Comparison of ENCODE assay signal across 10 cellular contexts in genomic region chr4:70613182-70613892, GRCh38. TPM values are rescaled to one million over a fixed set of nuclear protein-coding genes. Genes with fewer than 3 reads are reported as not detected.
A peak's percentile ranks its signal among the peaks of the same experiment; 100 is the strongest.
DNase-seq lines count a peak whose midpoint lies in the region; ATAC-seq and TF ChIP-seq lines count a peak whose summit lies in the region.
"Had no signal": no experiment of that assay in that cellular context is flagged by ENCODE, and none has a peak within 500 bp of the region (broad histone marks: within the 10 kb centered on the region; RNA-seq: fewer than 3 reads in every experiment).

No MANE protein-coding gene starts in this region.

- H3K4me3 Mint-ChIP-seq in HFFc6 = peak overlapping the region; percentile 84
- peak overlapping the region in 6 of 10 donors; percentile 5 to 45 (median 6) for H3K4me3 Mint-ChIP-seq in naive thymus-derived CD4-positive, alpha-beta T cell

- H3K27me3 ChIP-seq in naive thymus-derived CD4-positive, alpha-beta T cell (ENCODE audit: control insufficient read depth in 2 of 2, insufficient read depth in 2 of 2, low read length in 2 of 2) = no peaks in the 10 kb centered on the region

- TF ChIP-seq CTCF in HFFc6 (IDR thresholded peaks at IDR 0.05) = no peak
- TF ChIP-seq CTCF in OCI-LY7 (conservative IDR thresholded peaks at IDR 0.05; ENCODE audit: low read length) = no peak

- intact Hi-C loops in OCI-LY7 (cut with micrococcal nuclease; ENCODE audit: unreplicated experiment) = no loop called here
- intact Hi-C loops in naive thymus-derived CD4-positive, alpha-beta T cell (cut with micrococcal nuclease) = no loop called here

- CTCF ChIA-PET in OCI-LY7 (lab: Charles Lee; ENCODE audit: unreplicated experiment) = interaction anchor here (0.8 to 1.3 kb wide), 2 partner anchors 9 to 122 kb away, joined by 3 read pairs; no protein-coding TSS in a partner anchor
- CTCF ChIA-PET in naive thymus-derived CD4-positive, alpha-beta T cell (lab: Charles Lee) = interaction anchor here (0.6 to 0.8 kb wide), 2 partner anchors 9 to 219 kb away, joined by 3 read pairs; no protein-coding TSS in a partner anchor

- no peaks in the 10 kb centered on the region for H3K9me2 ChIP-seq in OCI-LY7 (ENCODE audit: insufficient read depth, low read length)

- peaks cover 19% of the 10 kb centered on the region for H3K4me1 Mint-ChIP-seq in HFFc6 (ENCODE audit: low read depth)
- peaks cover 3 to 16% (median 5%) of the 10 kb centered on the region in 7 donors for H3K4me1 Mint-ChIP-seq in naive thymus-derived CD4-positive, alpha-beta T cell

- H3K27ac Mint-ChIP-seq in HFFc6 = peak overlapping the region; percentile 8; the same call in 1 of the 2 replicates
- no peak overlapping the region for H3K27ac Mint-ChIP-seq in naive thymus-derived CD4-positive, alpha-beta T cell

- H2AFZ ChIP-seq in OCI-LY7 (ENCODE audit: low read length) = peak overlapping the region; percentile 81

- H3K79me2 ChIP-seq in OCI-LY7 (ENCODE audit: insufficient read depth, low read depth, low read length) = no peaks in the 10 kb centered on the region

- H4K20me1 ChIP-seq in OCI-LY7 (ENCODE audit: insufficient read depth, low read length) = no peaks in the 10 kb centered on the region

- no peaks in the 10 kb centered on the region for H3K36me3 ChIP-seq in OCI-LY7 (ENCODE audit: insufficient read depth, low read length)
- H3K36me3 ChIP-seq in naive thymus-derived CD4-positive, alpha-beta T cell (ENCODE audit: control insufficient read depth in 2 of 3, insufficient read depth in 3 of 3, low read length in 3 of 3) = no peaks in the 10 kb centered on the region

- ATAC-seq in GM18870 (IDR thresholded peaks at IDR 0.05; ENCODE audit: unreplicated experiment) = peak; percentile 66
- ATAC-seq in naive thymus-derived CD4-positive, alpha-beta T cell = no peak

- no peaks in the 10 kb centered on the region for H3K9me3 Mint-ChIP-seq in HFFc6
- no peaks in the 10 kb centered on the region for H3K9me3 Mint-ChIP-seq in naive thymus-derived CD4-positive, alpha-beta T cell

- H3K4me1 ChIP-seq in OCI-LY7 (ENCODE audit: insufficient read depth, low read length, poor library complexity, severe bottlenecking) = peaks cover 20% of the 10 kb centered on the region
- no peaks in the 10 kb centered on the region for H3K4me1 ChIP-seq in naive thymus-derived CD4-positive, alpha-beta T cell (ENCODE audit: control insufficient read depth in 2 of 2, insufficient read depth in 2 of 2, low read length in 2 of 2)

- no peaks in the 10 kb centered on the region for H3K36me3 Mint-ChIP-seq in HFFc6 (ENCODE audit: low read depth)
- no peaks in the 10 kb centered on the region for H3K36me3 Mint-ChIP-seq in naive thymus-derived CD4-positive, alpha-beta T cell

- BruUV-seq in OCI-LY7 (replicated peaks; lab: Mats Ljungman, UMichigan) = no TSS peak

- peak overlapping the region; percentile 68 for H3K4me2 ChIP-seq in OCI-LY7 (ENCODE audit: low read length)

- H3K4me3 ChIP-seq in OCI-LY7 (ENCODE audit: low read depth, low read length, poor library complexity, severe bottlenecking) = peak overlapping the region; percentile 34
- H3K4me3 ChIP-seq in naive thymus-derived CD4-positive, alpha-beta T cell (ENCODE audit: low read length) = no peak overlapping the region

- no peak overlapping the region for H3K27ac ChIP-seq in OCI-LY7 (ENCODE audit: low read depth, low read length, poor library complexity, severe bottlenecking)
- no peak overlapping the region for H3K27ac ChIP-seq in naive thymus-derived CD4-positive, alpha-beta T cell (ENCODE audit: low read depth, low read length)

- H3K27me3 Mint-ChIP-seq in HFFc6 (ENCODE audit: insufficient read depth) = peaks cover 2% of the 10 kb centered on the region; the same call in 1 of the 2 replicates
- H3K27me3 Mint-ChIP-seq in naive thymus-derived CD4-positive, alpha-beta T cell = peaks cover 13 to 39% (median 22%) of the 10 kb centered on the region in 5 donors

- POLR2A ChIA-PET in OCI-LY7 (lab: Charles Lee) = interaction anchor here (1.0 to 2.9 kb wide), 7 partner anchors 11 to 122 kb away, joined by 3 to 11 read pairs (median 5); partner anchors contain the start of gene UTP3
- POLR2A ChIA-PET in naive thymus-derived CD4-positive, alpha-beta T cell (lab: Charles Lee) = no interaction called here

- no peaks in the 10 kb centered on the region for H3K9me3 ChIP-seq in OCI-LY7 (ENCODE audit: low read length)
- no peaks in the 10 kb centered on the region for H3K9me3 ChIP-seq in naive thymus-derived CD4-positive, alpha-beta T cell (ENCODE audit: control insufficient read depth in 2 of 3, low read length in 3 of 3)

- DNase-seq in HFFc6 (no peak), OCI-LY7 (ENCODE audit: low spot score) (peak; percentile 47), NCI-H2107 treated with DMSO at 0.1 percent for 48 hours (lab: John Stamatoyannopoulos, UW; ENCODE audit: unreplicated experiment) (no peak), NCI-H128 (lab: John Stamatoyannopoulos, UW; ENCODE audit: unreplicated experiment) (no peak)
- DNase-seq in naive thymus-derived CD4-positive, alpha-beta T cell = no peak
- DNase-seq in effector CD8-positive, alpha-beta T cell (lab: John Stamatoyannopoulos, UW) = no peak
- DNase-seq in stimulated activated naive CD4-positive, alpha-beta T cell (lab: John Stamatoyannopoulos, UW) = no peak
- DNase-seq: left colon had no signal

RNA-seq across cellular contexts. Expression of gene ENAM, which starts 15.2 kb away (rescaled TPM):
- under 1 TPM in 5 of 6 experiments, not detected in 1; 0.02 to 0.14 (median 0.10) TPM for total RNA-seq in HFFc6 (2021; fragmentation: NEBNext Ultra II Directional; extraction: Animal tissue kit (Norgen Biotek cat#: 25700))
- total RNA-seq in OCI-LY7 (2014; rRNA removed; shearing (Covaris generic)) = 0.32 TPM in 1 of 2 replicates, not detected in the other
- total RNA-seq in OCI-LY7 (2022) = 3.5 and 6.2 TPM in 2 replicates
- not detected for total RNA-seq in naive thymus-derived CD4-positive, alpha-beta T cell
- not detected for polyA plus RNA-seq in naive thymus-derived CD4-positive, alpha-beta T cell
- total RNA-seq: left colon, M059J had no signal

RNA-seq across cellular contexts. Expression of gene AMBN, which starts 21.3 kb away (rescaled TPM):
- total RNA-seq in HFFc6 (2021; fragmentation: NEBNext Ultra II Directional; extraction: Animal tissue kit (Norgen Biotek cat#: 25700)) = not detected
- total RNA-seq in OCI-LY7 (2014; rRNA removed; shearing (Covaris generic)) = not detected in 2 replicates
- total RNA-seq in OCI-LY7 (2022) = not detected in 2 replicates
- total RNA-seq in naive thymus-derived CD4-positive, alpha-beta T cell = not detected
- polyA plus RNA-seq in naive thymus-derived CD4-positive, alpha-beta T cell = not detected
- total RNA-seq: left colon, M059J had no signal

RNA-seq across cellular contexts. Expression of gene JCHAIN, which starts 53.0 kb away (rescaled TPM):
- total RNA-seq in HFFc6 (2021; fragmentation: NEBNext Ultra II Directional; extraction: Animal tissue kit (Norgen Biotek cat#: 25700)) = 1 to 10 TPM in 1 of 6 experiments, under 1 TPM in 4, not detected in 1; 0.15 to 1.3 (median 0.46) TPM
- 1,460 and 1,542 TPM in 2 replicates for total RNA-seq in OCI-LY7 (2014; rRNA removed; shearing (Covaris generic))
- 1,325 and 1,492 TPM in 2 replicates for total RNA-seq in OCI-LY7 (2022)
- total RNA-seq in naive thymus-derived CD4-positive, alpha-beta T cell = 100 to 1,000 TPM in 1 of 5 experiments, 10 to 100 TPM in 1, not detected in 3; 71.5 to 223 TPM
- polyA plus RNA-seq in naive thymus-derived CD4-positive, alpha-beta T cell = 1 to 10 TPM in 1 of 2 donors, under 1 TPM in 1; 0.81 to 2.3 TPM

Comparison
In these comparisons a context has a peak if more than half of its experiments do, and no peak if none do; other contexts are left out.
1. RNA of gene JCHAIN, which starts 53.0 kb away (total RNA-seq): 1,325 to 1,542 TPM in OCI-LY7; 71.5 to 223 TPM in naive thymus-derived CD4-positive, alpha-beta T cell and 0.15 to 1.3 TPM in HFFc6; every median in the first group is over 4 times any median in the second.